Comparison of ENCODE assay signal across 8 cellular contexts in the genomic region with DNA sequence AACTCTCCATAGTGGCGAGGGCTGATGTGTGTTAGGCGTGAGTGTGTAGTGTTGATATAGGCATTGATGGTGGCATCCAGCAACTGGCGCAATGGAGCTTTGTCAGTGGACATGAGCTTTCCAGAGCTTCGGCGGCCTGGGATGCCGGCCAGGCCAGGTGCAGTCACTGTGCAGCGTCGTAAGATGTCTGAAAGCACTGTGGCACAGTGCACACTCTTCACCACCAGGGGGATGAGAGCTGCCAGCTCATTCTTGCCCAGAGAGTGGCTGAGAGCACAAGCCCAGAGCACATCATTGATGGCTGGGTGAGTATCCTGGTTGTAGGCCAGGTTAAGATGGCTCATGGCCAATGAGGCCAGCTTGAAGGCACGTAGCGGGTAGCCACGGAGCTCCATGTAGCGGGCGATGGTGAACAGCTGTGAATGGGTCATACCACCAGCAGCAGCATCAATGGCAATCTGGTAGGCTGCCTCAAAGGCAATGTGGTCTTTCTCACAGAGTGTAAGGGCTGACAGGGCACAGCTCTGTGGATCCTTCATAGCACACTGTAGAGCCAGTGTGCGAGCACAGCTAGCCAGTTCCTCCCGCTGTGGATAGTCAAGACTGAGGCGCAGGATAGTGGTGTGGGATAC. TPM values are rescaled to one million over a fixed set of nuclear protein-coding genes. Genes with fewer than 3 reads are reported as not detected.
DNase-seq lines count a peak whose midpoint lies in the region; ATAC-seq and TF ChIP-seq lines count a peak whose summit lies in the region.

No MANE protein-coding gene starts in this region.

- no peaks in the 10 kb centered on the region for H3K27me3 ChIP-seq in CD8-positive, alpha-beta T cell (ENCODE audit: insufficient read depth, low read length)

- peak; percentile 59 for TF ChIP-seq CTCF in CD8-positive, alpha-beta T cell (IDR thresholded peaks at IDR 0.05)
- peak; percentile 94 for TF ChIP-seq CTCF in astrocyte of the spinal cord (IDR thresholded peaks at IDR 0.05; ENCODE audit: low read depth, low read length)

- H3K9me3 ChIP-seq in CD8-positive, alpha-beta T cell (ENCODE audit: low read length) = no peaks in the 10 kb centered on the region

- peaks cover 3% of the 10 kb centered on the region for H3K4me1 ChIP-seq in CD8-positive, alpha-beta T cell (ENCODE audit: insufficient read depth, low read length)

- peaks cover 15% of the 10 kb centered on the region for H3K36me3 Mint-ChIP-seq in CD8-positive, alpha-beta T cell
- peaks cover 6% of the 10 kb centered on the region for H3K36me3 Mint-ChIP-seq in T-helper 2 cell treated with Interferon-gamma antibody and Interleukin-4, amounts not matched to agents 5 μg/mL and 100 μg/mL, for 36 hours (ENCODE audit: low read depth)

- in situ Hi-C loops in astrocyte of the spinal cord (cut with HindIII; ENCODE audit: low sequenced_read_pairs) = no loop called here

- peak; percentile 26 to 66 (median 49) for DNase-seq in CD8-positive, alpha-beta T cell
- peak; percentile 62 for DNase-seq in NCI-H1092 (lab: John Stamatoyannopoulos, UW)
- DNase-seq in T-helper 2 cell treated with Interferon-gamma antibody and Interleukin-4, amounts not matched to agents 5 μg/mL and 100 μg/mL, for 36 hours (ENCODE audit: low spot score) = peak; percentile 48
- DNase-seq in astrocyte of the spinal cord (ENCODE audit: low read depth, low spot score) = peak; percentile 67
- peak; percentile 56 for DNase-seq in inferior parietal cortex (ENCODE audit: extremely low spot score)
- peak; percentile 50 to 53 for DNase-seq in stimulated activated CD4-positive, alpha-beta T cell treated with anti-CD3 and anti-CD28 coated beads, Interleukin-1b, Interleukin-23, amount 100 ng/mL, for 4 hours (ENCODE audit: low read depth in 2 of 2)

- H3K36me3 ChIP-seq in CD8-positive, alpha-beta T cell (ENCODE audit: insufficient read depth, low read length) = peaks cover 9% of the 10 kb centered on the region

- POLR2A ChIA-PET in CD8-positive, alpha-beta T cell (lab: Charles Lee) = interaction anchor here (0.7 to 1.1 kb wide), 3 partner anchors 219 to 285 kb away, joined by 3 to 4 read pairs (median 3); partner anchors contain the start of gene PLK3

- H3K4me3 Mint-ChIP-seq in CD8-positive, alpha-beta T cell = no peak overlapping the region
- H3K4me3 Mint-ChIP-seq in T-helper 2 cell treated with Interferon-gamma antibody and Interleukin-4, amounts not matched to agents 5 μg/mL and 100 μg/mL, for 36 hours = no peak overlapping the region

- H3K27me3 Mint-ChIP-seq in CD8-positive, alpha-beta T cell (ENCODE audit: low read depth) = no peaks in the 10 kb centered on the region
- peaks cover 11% of the 10 kb centered on the region for H3K27me3 Mint-ChIP-seq in T-helper 2 cell treated with Interferon-gamma antibody and Interleukin-4, amounts not matched to agents 5 μg/mL and 100 μg/mL, for 36 hours (ENCODE audit: low read depth)

- no peak overlapping the region for H3K27ac Mint-ChIP-seq in CD8-positive, alpha-beta T cell
- H3K27ac Mint-ChIP-seq in T-helper 2 cell treated with Interferon-gamma antibody and Interleukin-4, amounts not matched to agents 5 μg/mL and 100 μg/mL, for 36 hours = no peak overlapping the region

- no peak overlapping the region for H3K27ac ChIP-seq in CD8-positive, alpha-beta T cell (ENCODE audit: low read depth, low read length)

- CTCF ChIA-PET in CD8-positive, alpha-beta T cell (lab: Charles Lee) = interaction anchor here (0.6 to 13.0 kb wide), 28 partner anchors 8 to 552 kb away, joined by 3 to 315 read pairs (median 3); partner anchors contain the start of genes PRDX1 and TESK2

- H3K4me1 Mint-ChIP-seq in CD8-positive, alpha-beta T cell (ENCODE audit: low read depth) = peaks cover 12% of the 10 kb centered on the region
- peaks cover 9% of the 10 kb centered on the region for H3K4me1 Mint-ChIP-seq in T-helper 2 cell treated with Interferon-gamma antibody and Interleukin-4, amounts not matched to agents 5 μg/mL and 100 μg/mL, for 36 hours (ENCODE audit: low read depth)

- no peak overlapping the region for H3K4me3 ChIP-seq in CD8-positive, alpha-beta T cell (ENCODE audit: low read depth, low read length)
- no peak overlapping the region for H3K4me3 ChIP-seq in astrocyte of the spinal cord (ENCODE audit: low read depth, low read length)

- intact Hi-C loops in CD8-positive, alpha-beta T cell (cut with DNase I, micrococcal nuclease) = loop anchor here (1.0 to 10.0 kb wide), 8 partner anchors 212 to 1844 kb away; partner anchors contain the start of genes CFAP57 (in 1 of the 2), EBNA1BP2 (in 1 of the 2), ERI3 (in 1 of the 2) and GPBP1L1 (in 1 of the 2)

- no peaks in the 10 kb centered on the region for H3K9me3 Mint-ChIP-seq in CD8-positive, alpha-beta T cell
- no peaks in the 10 kb centered on the region for H3K9me3 Mint-ChIP-seq in T-helper 2 cell treated with Interferon-gamma antibody and Interleukin-4, amounts not matched to agents 5 μg/mL and 100 μg/mL, for 36 hours

- peak; percentile 85 for ATAC-seq in CD8-positive, alpha-beta T cell
- ATAC-seq in GM21526 (IDR thresholded peaks at IDR 0.05; ENCODE audit: low FRiP score, unreplicated experiment) = peak; percentile 50
- ATAC-seq in GM18861 (IDR thresholded peaks at IDR 0.05; ENCODE audit: unreplicated experiment) = no peak

RNA-seq across cellular contexts. Expression of gene UROD, which starts 6.7 kb away (rescaled TPM):
- 10 to 100 TPM; 38.3 to 41.2 TPM for total RNA-seq in CD8-positive, alpha-beta T cell

RNA-seq across cellular contexts. Expression of gene HECTD3, which starts 7.6 kb away (rescaled TPM):
- 10 to 100 TPM; 33.5 to 36.0 TPM for total RNA-seq in CD8-positive, alpha-beta T cell

RNA-seq across cellular contexts. Expression of gene EIF2B3, which starts 32.3 kb away (rescaled TPM):
- total RNA-seq in CD8-positive, alpha-beta T cell = 1 to 10 TPM; 5.8 to 6.0 TPM
